In genomic region chr10:73743905-73744689, GRCh38 we compare ENCODE assay signal across 1 cellular context.
A peak's percentile ranks its signal among the peaks of the same experiment; 100 is the strongest.
TF ChIP-seq lines count a peak whose summit lies in the region.

A gene with protein sequence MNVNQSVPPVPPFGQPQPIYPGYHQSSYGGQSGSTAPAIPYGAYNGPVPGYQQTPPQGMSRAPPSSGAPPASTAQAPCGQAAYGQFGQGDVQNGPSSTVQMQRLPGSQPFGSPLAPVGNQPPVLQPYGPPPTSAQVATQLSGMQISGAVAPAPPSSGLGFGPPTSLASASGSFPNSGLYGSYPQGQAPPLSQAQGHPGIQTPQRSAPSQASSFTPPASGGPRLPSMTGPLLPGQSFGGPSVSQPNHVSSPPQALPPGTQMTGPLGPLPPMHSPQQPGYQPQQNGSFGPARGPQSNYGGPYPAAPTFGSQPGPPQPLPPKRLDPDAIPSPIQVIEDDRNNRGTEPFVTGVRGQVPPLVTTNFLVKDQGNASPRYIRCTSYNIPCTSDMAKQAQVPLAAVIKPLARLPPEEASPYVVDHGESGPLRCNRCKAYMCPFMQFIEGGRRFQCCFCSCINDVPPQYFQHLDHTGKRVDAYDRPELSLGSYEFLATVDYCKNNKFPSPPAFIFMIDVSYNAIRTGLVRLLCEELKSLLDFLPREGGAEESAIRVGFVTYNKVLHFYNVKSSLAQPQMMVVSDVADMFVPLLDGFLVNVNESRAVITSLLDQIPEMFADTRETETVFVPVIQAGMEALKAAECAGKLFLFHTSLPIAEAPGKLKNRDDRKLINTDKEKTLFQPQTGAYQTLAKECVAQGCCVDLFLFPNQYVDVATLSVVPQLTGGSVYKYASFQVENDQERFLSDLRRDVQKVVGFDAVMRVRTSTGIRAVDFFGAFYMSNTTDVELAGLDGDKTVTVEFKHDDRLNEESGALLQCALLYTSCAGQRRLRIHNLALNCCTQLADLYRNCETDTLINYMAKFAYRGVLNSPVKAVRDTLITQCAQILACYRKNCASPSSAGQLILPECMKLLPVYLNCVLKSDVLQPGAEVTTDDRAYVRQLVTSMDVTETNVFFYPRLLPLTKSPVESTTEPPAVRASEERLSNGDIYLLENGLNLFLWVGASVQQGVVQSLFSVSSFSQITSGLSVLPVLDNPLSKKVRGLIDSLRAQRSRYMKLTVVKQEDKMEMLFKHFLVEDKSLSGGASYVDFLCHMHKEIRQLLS (plus strand): TSS chr10:73744372. CDS start chr10:73746833, 2,461 bp downstream.

TF ChIP-seq in K562, 482 proteins besides CTCF, POLR2A, EP300 and RAD21 (continued from another document and continues in another):
- peak in 1 of 2 experiments; percentile 26 for TF ChIP-seq E2F6 (IDR thresholded peaks at IDR 0.05; ENCODE audit: borderline replicate concordance in 1 of 2, extremely low read depth in 1 of 2, insufficient read depth in 1 of 2, insufficient read length in 1 of 2, low read depth in 1 of 2, low read length in 1 of 2, poor library complexity in 1 of 2, severe bottlenecking in 1 of 2)
- peak; percentile 90 for TF ChIP-seq NR2F6 (CRISPR knock-in tag; IDR thresholded peaks at IDR 0.05)
- no peak for TF ChIP-seq DACH1 (IDR thresholded peaks at IDR 0.05; ENCODE audit: partially characterized antibody)
- TF ChIP-seq SMC3 (conservative IDR thresholded peaks at IDR 0.05; ENCODE audit: insufficient read depth, low read depth, low read length) = no peak
- TF ChIP-seq ETS1 (conservative IDR thresholded peaks at IDR 0.05; ENCODE audit: control insufficient read depth, low read depth, low read length) = peak; percentile 69
- TF ChIP-seq, protein P1, sequence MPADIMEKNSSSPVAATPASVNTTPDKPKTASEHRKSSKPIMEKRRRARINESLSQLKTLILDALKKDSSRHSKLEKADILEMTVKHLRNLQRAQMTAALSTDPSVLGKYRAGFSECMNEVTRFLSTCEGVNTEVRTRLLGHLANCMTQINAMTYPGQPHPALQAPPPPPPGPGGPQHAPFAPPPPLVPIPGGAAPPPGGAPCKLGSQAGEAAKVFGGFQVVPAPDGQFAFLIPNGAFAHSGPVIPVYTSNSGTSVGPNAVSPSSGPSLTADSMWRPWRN (IDR thresholded peaks at IDR 0.05; ENCODE audit: low read depth) = no peak
- TF ChIP-seq NR2C2 (CRISPR knock-in tag; IDR thresholded peaks at IDR 0.05) = peak; percentile 98
- TF ChIP-seq NR2C2 (tag; IDR thresholded peaks at IDR 0.05) = peak; percentile 100
- peak; percentile 63; the same call in 1 of the 2 replicates for TF ChIP-seq E2F3 (CRISPR knock-in tag; IDR thresholded peaks at IDR 0.05)
- peak; percentile 79 for TF ChIP-seq MEIS2 (IDR thresholded peaks at IDR 0.05; ENCODE audit: partially characterized antibody)
- TF ChIP-seq ZNF778 (CRISPR knock-in tag; IDR thresholded peaks at IDR 0.05) = no peak
- TF ChIP-seq ZNF75A (CRISPR knock-in tag; IDR thresholded peaks at IDR 0.05) = 0 out of 2 replicates have a peak, but pooled peaks have one; percentile 16
- 0 out of 2 replicates have a peak, but pooled peaks have one; percentile 72 for TF ChIP-seq FOXK1 (CRISPR knock-in tag; IDR thresholded peaks at IDR 0.05; ENCODE audit: borderline replicate concordance)
- TF ChIP-seq TFAM (CRISPR knock-in tag; conservative IDR thresholded peaks at IDR 0.05) = no peak
- peak; percentile 74 for TF ChIP-seq DPF2 (IDR thresholded peaks at IDR 0.05)
- peak; percentile 2; the same call in 1 of the 2 replicates for TF ChIP-seq HEY1 (CRISPR knock-in tag; IDR thresholded peaks at IDR 0.05; ENCODE audit: borderline replicate concordance)
- TF ChIP-seq, protein P2, sequence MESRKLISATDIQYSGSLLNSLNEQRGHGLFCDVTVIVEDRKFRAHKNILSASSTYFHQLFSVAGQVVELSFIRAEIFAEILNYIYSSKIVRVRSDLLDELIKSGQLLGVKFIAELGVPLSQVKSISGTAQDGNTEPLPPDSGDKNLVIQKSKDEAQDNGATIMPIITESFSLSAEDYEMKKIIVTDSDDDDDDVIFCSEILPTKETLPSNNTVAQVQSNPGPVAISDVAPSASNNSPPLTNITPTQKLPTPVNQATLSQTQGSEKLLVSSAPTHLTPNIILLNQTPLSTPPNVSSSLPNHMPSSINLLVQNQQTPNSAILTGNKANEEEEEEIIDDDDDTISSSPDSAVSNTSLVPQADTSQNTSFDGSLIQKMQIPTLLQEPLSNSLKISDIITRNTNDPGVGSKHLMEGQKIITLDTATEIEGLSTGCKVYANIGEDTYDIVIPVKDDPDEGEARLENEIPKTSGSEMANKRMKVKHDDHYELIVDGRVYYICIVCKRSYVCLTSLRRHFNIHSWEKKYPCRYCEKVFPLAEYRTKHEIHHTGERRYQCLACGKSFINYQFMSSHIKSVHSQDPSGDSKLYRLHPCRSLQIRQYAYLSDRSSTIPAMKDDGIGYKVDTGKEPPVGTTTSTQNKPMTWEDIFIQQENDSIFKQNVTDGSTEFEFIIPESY (CRISPR knock-in tag; IDR thresholded peaks at IDR 0.05) = no peak; the same call in 1 of the 2 replicates
- TF ChIP-seq TRIM24 (IDR thresholded peaks at IDR 0.05) = peak in 1 of 2 experiments; percentile 73; a peak in 3 of 4 replicates
- no peak for TF ChIP-seq CHD4 (IDR thresholded peaks at IDR 0.05; ENCODE audit: insufficient read depth, insufficient replicate concordance, low read depth, low read length, poor library complexity, severe bottlenecking)
- peak; percentile 44 for TF ChIP-seq HDAC3 (IDR thresholded peaks at IDR 0.05; ENCODE audit: borderline replicate concordance, partially characterized antibody)
- peak in 1 of 2 experiments; percentile 85; a peak in 3 of 4 replicates for TF ChIP-seq HDAC1 (IDR thresholded peaks at IDR 0.05)
- TF ChIP-seq, protein P3, sequence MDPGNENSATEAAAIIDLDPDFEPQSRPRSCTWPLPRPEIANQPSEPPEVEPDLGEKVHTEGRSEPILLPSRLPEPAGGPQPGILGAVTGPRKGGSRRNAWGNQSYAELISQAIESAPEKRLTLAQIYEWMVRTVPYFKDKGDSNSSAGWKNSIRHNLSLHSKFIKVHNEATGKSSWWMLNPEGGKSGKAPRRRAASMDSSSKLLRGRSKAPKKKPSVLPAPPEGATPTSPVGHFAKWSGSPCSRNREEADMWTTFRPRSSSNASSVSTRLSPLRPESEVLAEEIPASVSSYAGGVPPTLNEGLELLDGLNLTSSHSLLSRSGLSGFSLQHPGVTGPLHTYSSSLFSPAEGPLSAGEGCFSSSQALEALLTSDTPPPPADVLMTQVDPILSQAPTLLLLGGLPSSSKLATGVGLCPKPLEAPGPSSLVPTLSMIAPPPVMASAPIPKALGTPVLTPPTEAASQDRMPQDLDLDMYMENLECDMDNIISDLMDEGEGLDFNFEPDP (CRISPR knock-in tag; IDR thresholded peaks at IDR 0.05) = peak; percentile 76; the same call in 1 of the 2 replicates
- TF ChIP-seq SNAPC5 (CRISPR knock-in tag; IDR thresholded peaks at IDR 0.05) = no peak
- TF ChIP-seq FOXA1 (IDR thresholded peaks at IDR 0.05; ENCODE audit: borderline replicate concordance) = no peak
- no peak for TF ChIP-seq NFIX (CRISPR knock-in tag; IDR thresholded peaks at IDR 0.05; ENCODE audit: low read depth)
- TF ChIP-seq SRSF1 (IDR thresholded peaks at IDR 0.05; ENCODE audit: low read depth, low read length) = no peak
- TF ChIP-seq GTF2E2 (tag; IDR thresholded peaks at IDR 0.05) = peak; percentile 98
- peak; percentile 59 for TF ChIP-seq PRDM10 (IDR thresholded peaks at IDR 0.05; ENCODE audit: partially characterized antibody)
- TF ChIP-seq NUFIP1 (IDR thresholded peaks at IDR 0.05; ENCODE audit: partially characterized antibody) = no peak
- peak; percentile 45; the same call in 1 of the 2 replicates for TF ChIP-seq POLR2AphosphoS2 (IDR thresholded peaks at IDR 0.05; ENCODE audit: low read length)
- TF ChIP-seq MBD2 (IDR thresholded peaks at IDR 0.05; ENCODE audit: borderline replicate concordance, low read depth) = peak; percentile 86; the same call in 1 of the 2 replicates
- TF ChIP-seq, protein P4, sequence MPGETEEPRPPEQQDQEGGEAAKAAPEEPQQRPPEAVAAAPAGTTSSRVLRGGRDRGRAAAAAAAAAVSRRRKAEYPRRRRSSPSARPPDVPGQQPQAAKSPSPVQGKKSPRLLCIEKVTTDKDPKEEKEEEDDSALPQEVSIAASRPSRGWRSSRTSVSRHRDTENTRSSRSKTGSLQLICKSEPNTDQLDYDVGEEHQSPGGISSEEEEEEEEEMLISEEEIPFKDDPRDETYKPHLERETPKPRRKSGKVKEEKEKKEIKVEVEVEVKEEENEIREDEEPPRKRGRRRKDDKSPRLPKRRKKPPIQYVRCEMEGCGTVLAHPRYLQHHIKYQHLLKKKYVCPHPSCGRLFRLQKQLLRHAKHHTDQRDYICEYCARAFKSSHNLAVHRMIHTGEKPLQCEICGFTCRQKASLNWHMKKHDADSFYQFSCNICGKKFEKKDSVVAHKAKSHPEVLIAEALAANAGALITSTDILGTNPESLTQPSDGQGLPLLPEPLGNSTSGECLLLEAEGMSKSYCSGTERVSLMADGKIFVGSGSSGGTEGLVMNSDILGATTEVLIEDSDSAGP (CRISPR knock-in tag; IDR thresholded peaks at IDR 0.05) = 0 out of 2 replicates have a peak, but pooled peaks have one; percentile 40
- TF ChIP-seq HNRNPL (IDR thresholded peaks at IDR 0.05; ENCODE audit: low read depth, low read length) = no peak
- peak; percentile 52; the same call in 1 of the 2 replicates for TF ChIP-seq ETV5 (CRISPR knock-in tag; IDR thresholded peaks at IDR 0.05; ENCODE audit: low read depth)
- no peak for TF ChIP-seq PURB (CRISPR knock-in tag; IDR thresholded peaks at IDR 0.05; ENCODE audit: low read depth)
- TF ChIP-seq, protein P5, sequence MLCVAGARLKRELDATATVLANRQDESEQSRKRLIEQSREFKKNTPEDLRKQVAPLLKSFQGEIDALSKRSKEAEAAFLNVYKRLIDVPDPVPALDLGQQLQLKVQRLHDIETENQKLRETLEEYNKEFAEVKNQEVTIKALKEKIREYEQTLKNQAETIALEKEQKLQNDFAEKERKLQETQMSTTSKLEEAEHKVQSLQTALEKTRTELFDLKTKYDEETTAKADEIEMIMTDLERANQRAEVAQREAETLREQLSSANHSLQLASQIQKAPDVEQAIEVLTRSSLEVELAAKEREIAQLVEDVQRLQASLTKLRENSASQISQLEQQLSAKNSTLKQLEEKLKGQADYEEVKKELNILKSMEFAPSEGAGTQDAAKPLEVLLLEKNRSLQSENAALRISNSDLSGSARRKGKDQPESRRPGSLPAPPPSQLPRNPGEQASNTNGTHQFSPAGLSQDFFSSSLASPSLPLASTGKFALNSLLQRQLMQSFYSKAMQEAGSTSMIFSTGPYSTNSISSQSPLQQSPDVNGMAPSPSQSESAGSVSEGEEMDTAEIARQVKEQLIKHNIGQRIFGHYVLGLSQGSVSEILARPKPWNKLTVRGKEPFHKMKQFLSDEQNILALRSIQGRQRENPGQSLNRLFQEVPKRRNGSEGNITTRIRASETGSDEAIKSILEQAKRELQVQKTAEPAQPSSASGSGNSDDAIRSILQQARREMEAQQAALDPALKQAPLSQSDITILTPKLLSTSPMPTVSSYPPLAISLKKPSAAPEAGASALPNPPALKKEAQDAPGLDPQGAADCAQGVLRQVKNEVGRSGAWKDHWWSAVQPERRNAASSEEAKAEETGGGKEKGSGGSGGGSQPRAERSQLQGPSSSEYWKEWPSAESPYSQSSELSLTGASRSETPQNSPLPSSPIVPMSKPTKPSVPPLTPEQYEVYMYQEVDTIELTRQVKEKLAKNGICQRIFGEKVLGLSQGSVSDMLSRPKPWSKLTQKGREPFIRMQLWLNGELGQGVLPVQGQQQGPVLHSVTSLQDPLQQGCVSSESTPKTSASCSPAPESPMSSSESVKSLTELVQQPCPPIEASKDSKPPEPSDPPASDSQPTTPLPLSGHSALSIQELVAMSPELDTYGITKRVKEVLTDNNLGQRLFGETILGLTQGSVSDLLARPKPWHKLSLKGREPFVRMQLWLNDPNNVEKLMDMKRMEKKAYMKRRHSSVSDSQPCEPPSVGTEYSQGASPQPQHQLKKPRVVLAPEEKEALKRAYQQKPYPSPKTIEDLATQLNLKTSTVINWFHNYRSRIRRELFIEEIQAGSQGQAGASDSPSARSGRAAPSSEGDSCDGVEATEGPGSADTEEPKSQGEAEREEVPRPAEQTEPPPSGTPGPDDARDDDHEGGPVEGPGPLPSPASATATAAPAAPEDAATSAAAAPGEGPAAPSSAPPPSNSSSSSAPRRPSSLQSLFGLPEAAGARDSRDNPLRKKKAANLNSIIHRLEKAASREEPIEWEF (CRISPR knock-in tag; IDR thresholded peaks at IDR 0.05) = 0 out of 2 replicates have a peak, but pooled peaks have one; percentile 0
- no peak for TF ChIP-seq HDGF (IDR thresholded peaks at IDR 0.05)
- no peak for TF ChIP-seq ZNF444 (CRISPR knock-in tag; IDR thresholded peaks at IDR 0.05)
- no peak for TF ChIP-seq RFX5 (IDR thresholded peaks at IDR 0.05; ENCODE audit: low read depth, low read length)
